ENCODE assay signal across 30 cellular contexts in the genomic region with DNA sequence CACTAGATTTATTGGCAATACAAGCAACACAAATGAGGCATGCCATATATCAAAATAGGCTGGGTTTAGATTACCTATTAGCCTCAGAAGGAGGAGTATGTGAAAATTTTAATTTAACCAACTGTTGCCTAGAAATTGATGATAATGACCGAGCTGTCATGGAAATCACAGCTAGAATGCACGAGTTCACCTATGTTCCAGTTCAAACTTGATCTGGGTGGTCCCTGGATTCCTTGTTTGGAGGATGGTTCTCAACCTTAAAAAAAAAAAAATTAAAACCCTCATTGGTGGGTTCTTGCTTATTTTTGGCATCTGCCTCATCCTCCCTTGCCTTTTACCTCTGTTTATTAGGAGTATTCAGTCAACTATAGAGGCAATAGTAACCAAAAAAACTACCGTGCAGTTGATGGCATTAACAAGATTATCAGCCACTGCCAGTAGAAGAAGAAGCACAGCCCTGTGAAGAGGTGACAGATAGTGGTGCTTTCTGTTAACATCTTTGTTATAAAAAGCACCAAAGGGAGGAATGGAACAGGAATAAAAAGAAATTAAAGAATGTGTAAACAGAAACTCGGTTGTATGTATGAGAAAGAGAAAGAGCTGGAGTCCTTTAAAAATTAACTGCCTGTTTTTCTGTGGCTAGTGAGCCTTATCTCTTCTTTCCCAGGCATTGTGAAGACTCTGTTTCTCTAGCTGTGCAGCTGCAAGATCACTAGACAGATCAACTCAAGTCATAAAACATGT.
"Had no signal": no experiment of that assay in that cellular context is flagged by ENCODE, and none has a peak within 500 bp of the region (broad histone marks: within the 10 kb centered on the region; RNA-seq: fewer than 3 reads in every experiment).

No MANE protein-coding gene starts in this region.

- H3K4me1 Mint-ChIP-seq: activated CD4-positive, alpha-beta T cell treated with anti-CD3 and anti-CD28 coated beads, Interleukin-2, amount 10 ng/mL, durations not matched to agents 7 days and 5 days; activated naive CD4-positive, alpha-beta T cell treated with anti-CD3 and anti-CD28 coated beads, Interleukin-2, amount 50 U/mL, for 24 hours; activated naive CD8-positive, alpha-beta T cell treated with anti-CD3 and anti-CD28 coated beads, Interleukin-2, amount 50 U/mL, for 24 hours; activated T-helper 17 cell treated with anti-CD3 and anti-CD28 coated beads, Interleukin-2, amount 50 U/mL, for 72 hours; naive B cell; stimulated activated naive B cell treated with anti-CD40 and anti-IgM and Interleukin-4, amounts not matched to agents 10 μg/mL and 1 μg/mL and 100 μg/mL, for 72 hours; T-cell had no signal

- DNase-seq: activated CD4-positive, alpha-beta T cell treated with anti-CD3 and anti-CD28 coated beads for 1 hour; activated CD4-positive, alpha-beta T cell treated with anti-CD3 and anti-CD28 coated beads, Interleukin-2, amount 10 ng/mL, durations not matched to agents 7 days and 5 days; activated CD8-positive, alpha-beta T cell treated with anti-CD3 and anti-CD28 coated beads for 36 hours; activated naive CD8-positive, alpha-beta T cell treated with anti-CD3 and anti-CD28 coated beads, Interleukin-2, amount 50 U/mL, for 24 hours; activated T-cell treated with anti-CD3 and anti-CD28 coated beads, Interleukin-2, amount 50 U/mL, for 4 hours; amygdala; central memory CD4-positive, alpha-beta T cell; endodermal cell; foreskin melanocyte; islet precursor cell; left cardiac atrium; mammary epithelial cell; naive B cell; nucleus accumbens; pancreas; psoas muscle; stimulated activated CD4-positive, alpha-beta T cell treated with anti-CD3 and anti-CD28 coated beads, Interleukin-1b, Interleukin-23, amount 100 ng/mL, for 48 hours; stimulated activated naive B cell treated with anti-CD40 and anti-IgM and Interleukin-4, amounts not matched to agents 10 μg/mL and 1 μg/mL and 100 μg/mL, for 72 hours; stomach; T-cell; thyroid gland; upper lobe of right lung had no signal

- H3K27me3 Mint-ChIP-seq: activated CD4-positive, alpha-beta T cell treated with anti-CD3 and anti-CD28 coated beads, Interleukin-2, amount 10 ng/mL, durations not matched to agents 7 days and 5 days; activated CD8-positive, alpha-beta T cell treated with anti-CD3 and anti-CD28 coated beads for 36 hours; activated naive CD4-positive, alpha-beta T cell treated with anti-CD3 and anti-CD28 coated beads, Interleukin-2, amount 50 U/mL, for 24 hours; activated naive CD8-positive, alpha-beta T cell treated with anti-CD3 and anti-CD28 coated beads, Interleukin-2, amount 50 U/mL, for 24 hours; activated T-helper 17 cell treated with anti-CD3 and anti-CD28 coated beads, Interleukin-2, amount 50 U/mL, for 72 hours; dendritic cell treated with granulocyte-macrophage colony-stimulating factor and Interleukin-4, amounts not matched to agents 40 ng/mL and 50 ng/mL, for 4 days; stimulated activated naive B cell treated with anti-CD40 and anti-IgM and Interleukin-4, amounts not matched to agents 10 μg/mL and 1 μg/mL and 100 μg/mL, for 72 hours; T-cell had no signal

- H3K4me3 ChIP-seq: esophagus muscularis mucosa, pancreas, psoas muscle, smooth muscle cell, stomach, thyroid gland, upper lobe of right lung had no signal

- H3K36me3 Mint-ChIP-seq: naive B cell; stimulated activated naive B cell treated with anti-CD40 and anti-IgM and Interleukin-4, amounts not matched to agents 10 μg/mL and 1 μg/mL and 100 μg/mL, for 72 hours; T-cell had no signal

- H3K4me3 Mint-ChIP-seq: activated CD4-positive, alpha-beta T cell treated with anti-CD3 and anti-CD28 coated beads, Interleukin-2, amount 10 ng/mL, durations not matched to agents 7 days and 5 days; activated CD8-positive, alpha-beta T cell treated with anti-CD3 and anti-CD28 coated beads for 36 hours; activated naive CD4-positive, alpha-beta T cell treated with anti-CD3 and anti-CD28 coated beads, Interleukin-2, amount 50 U/mL, for 24 hours; activated naive CD8-positive, alpha-beta T cell treated with anti-CD3 and anti-CD28 coated beads, Interleukin-2, amount 50 U/mL, for 24 hours; activated T-cell treated with anti-CD3 and anti-CD28 coated beads, Interleukin-2, amount 50 U/mL, for 4 hours; activated T-helper 17 cell treated with anti-CD3 and anti-CD28 coated beads, Interleukin-2, amount 50 U/mL, for 72 hours; dendritic cell treated with granulocyte-macrophage colony-stimulating factor and Interleukin-4, amounts not matched to agents 40 ng/mL and 50 ng/mL, for 4 days; endodermal cell; naive B cell; neural crest cell; stimulated activated naive B cell treated with anti-CD40 and anti-IgM and Interleukin-4, amounts not matched to agents 10 μg/mL and 1 μg/mL and 100 μg/mL, for 72 hours; T-cell; T-helper 2 cell treated with Interferon-gamma antibody and Interleukin-4, amounts not matched to agents 5 μg/mL and 100 μg/mL, for 36 hours; WTC11 had no signal

- H3K27ac Mint-ChIP-seq: activated CD4-positive, alpha-beta T cell treated with anti-CD3 and anti-CD28 coated beads, Interleukin-2, amount 10 ng/mL, durations not matched to agents 7 days and 5 days; activated CD8-positive, alpha-beta T cell treated with anti-CD3 and anti-CD28 coated beads for 36 hours; activated naive CD4-positive, alpha-beta T cell treated with anti-CD3 and anti-CD28 coated beads, Interleukin-2, amount 50 U/mL, for 24 hours; activated naive CD8-positive, alpha-beta T cell treated with anti-CD3 and anti-CD28 coated beads, Interleukin-2, amount 50 U/mL, for 24 hours; activated T-helper 17 cell treated with anti-CD3 and anti-CD28 coated beads, Interleukin-2, amount 50 U/mL, for 72 hours; dendritic cell treated with granulocyte-macrophage colony-stimulating factor and Interleukin-4, amounts not matched to agents 40 ng/mL and 50 ng/mL, for 4 days; endodermal cell; naive B cell; stimulated activated naive B cell treated with anti-CD40 and anti-IgM and Interleukin-4, amounts not matched to agents 10 μg/mL and 1 μg/mL and 100 μg/mL, for 72 hours; T-cell; T-helper 2 cell treated with Interferon-gamma antibody and Interleukin-4, amounts not matched to agents 5 μg/mL and 100 μg/mL, for 36 hours; WTC11 had no signal

- ATAC-seq: activated CD8-positive, alpha-beta T cell treated with anti-CD3 and anti-CD28 coated beads for 36 hours; activated naive CD8-positive, alpha-beta T cell treated with anti-CD3 and anti-CD28 coated beads, Interleukin-2, amount 50 U/mL, for 24 hours; activated T-cell treated with anti-CD3 and anti-CD28 coated beads, Interleukin-2, amount 50 U/mL, for 4 hours; activated T-helper 17 cell treated with anti-CD3 and anti-CD28 coated beads, Interleukin-2, amount 50 U/mL, for 72 hours; left cardiac atrium; psoas muscle; stimulated activated naive B cell treated with anti-CD40 and anti-IgM and Interleukin-4, amounts not matched to agents 10 μg/mL and 1 μg/mL and 100 μg/mL, for 72 hours; T-cell; upper lobe of right lung; WTC11 had no signal

- H3K9me3 Mint-ChIP-seq: activated CD8-positive, alpha-beta T cell treated with anti-CD3 and anti-CD28 coated beads for 36 hours; activated naive CD4-positive, alpha-beta T cell treated with anti-CD3 and anti-CD28 coated beads, Interleukin-2, amount 50 U/mL, for 24 hours; activated naive CD8-positive, alpha-beta T cell treated with anti-CD3 and anti-CD28 coated beads, Interleukin-2, amount 50 U/mL, for 24 hours; activated T-cell treated with anti-CD3 and anti-CD28 coated beads, Interleukin-2, amount 50 U/mL, for 4 hours; activated T-helper 17 cell treated with anti-CD3 and anti-CD28 coated beads, Interleukin-2, amount 50 U/mL, for 72 hours; neural crest cell had no signal
